Comparison of ENCODE assay signal across 13 cellular contexts in genomic region chr11:65851811-65852507, GRCh38. TPM values are rescaled to one million over a fixed set of nuclear protein-coding genes. Genes with fewer than 3 reads are reported as not detected.
A peak's percentile ranks its signal among the peaks of the same experiment; 100 is the strongest.
DNase-seq lines count a peak whose midpoint lies in the region; ATAC-seq, FAIRE-seq and TF ChIP-seq lines count a peak whose summit lies in the region.
"Had no signal": no experiment of that assay in that cellular context is flagged by ENCODE, and none has a peak within 500 bp of the region (broad histone marks: within the 10 kb centered on the region; RNA-seq: fewer than 3 reads in every experiment).

No MANE protein-coding gene starts in this region.

- peaks cover 36% of the 10 kb centered on the region for H3K36me3 ChIP-seq in HUES48 (ENCODE audit: control insufficient read depth, insufficient read depth, low read length)
- peaks cover 37% of the 10 kb centered on the region for H3K36me3 ChIP-seq in astrocyte (ENCODE audit: insufficient read depth, low read length)
- peaks cover 58% of the 10 kb centered on the region for H3K36me3 ChIP-seq in osteoblast (ENCODE audit: insufficient read depth, low read length)

- H4K20me1 ChIP-seq in astrocyte (ENCODE audit: insufficient read depth, low read length) (peaks cover 65% of the 10 kb centered on the region), osteoblast (ENCODE audit: insufficient read depth, low read length) (peaks cover 46% of the 10 kb centered on the region)

- no peaks in the 10 kb centered on the region for H3K27me3 ChIP-seq in HUES48 (ENCODE audit: control insufficient read depth, insufficient read depth, low read length)
- H3K27me3 ChIP-seq in astrocyte (ENCODE audit: insufficient read depth, low read length), result no peaks in the 10 kb centered on the region
- H3K27me3 ChIP-seq in osteoblast (ENCODE audit: insufficient read depth, low read length), result no peaks in the 10 kb centered on the region

- H2AFZ ChIP-seq in astrocyte (ENCODE audit: low read depth, low read length) (no peak overlapping the region), osteoblast (ENCODE audit: low read length) (no peak overlapping the region)

- H3K4me3 ChIP-seq in HUES48 (ENCODE audit: low read depth, low read length) (no peak overlapping the region), astrocyte (ENCODE audit: insufficient read depth, low read depth, low read length) (no peak overlapping the region), osteoblast (ENCODE audit: insufficient read depth, low read length) (no peak overlapping the region)

- H3K79me2 ChIP-seq in astrocyte (ENCODE audit: insufficient read depth, low read length) (peaks cover 40% of the 10 kb centered on the region), osteoblast (ENCODE audit: insufficient read depth, low read length) (peaks cover 41% of the 10 kb centered on the region)

- no peak for ATAC-seq in GM18498 (IDR thresholded peaks at IDR 0.05; ENCODE audit: unreplicated experiment)

- no peaks in the 10 kb centered on the region for H3K27me3 Mint-ChIP-seq in T-helper 2 cell treated with Interferon-gamma antibody and Interleukin-4, amounts not matched to agents 5 μg/mL and 100 μg/mL, for 36 hours (ENCODE audit: low read depth)
- H3K27me3 Mint-ChIP-seq in astrocyte (ENCODE audit: low read depth, unreplicated experiment), result peaks cover 4% of the 10 kb centered on the region

- peaks cover 28% of the 10 kb centered on the region for H3K4me1 Mint-ChIP-seq in T-helper 2 cell treated with Interferon-gamma antibody and Interleukin-4, amounts not matched to agents 5 μg/mL and 100 μg/mL, for 36 hours (ENCODE audit: low read depth)
- peaks cover 44% of the 10 kb centered on the region for H3K4me1 Mint-ChIP-seq in astrocyte (ENCODE audit: low read depth, unreplicated experiment)

- no peak for DNase-seq in T-helper 2 cell treated with Interferon-gamma antibody and Interleukin-4, amounts not matched to agents 5 μg/mL and 100 μg/mL, for 36 hours (ENCODE audit: low spot score)
- DNase-seq in T-helper 2 cell, result no peak
- DNase-seq in astrocyte (ENCODE audit: low read depth), result no peak
- peak; percentile 50 for DNase-seq in osteoblast (ENCODE audit: insufficient read length, low spot score, missing footprints)
- no peak for DNase-seq in T-helper 1 cell
- no peak for DNase-seq in stimulated activated naive CD4-positive, alpha-beta T cell treated with Interleukin-2 at 50 U/mL for 16 hours (lab: John Stamatoyannopoulos, UW)
- DNase-seq: midbrain; NCI-H1694 treated with DMSO at 0.1 percent for 48 hours; stimulated activated CD4-positive, alpha-beta T cell treated with anti-CD3 and anti-CD28 coated beads, Interleukin-4, amount 100 ng/mL, for 4 hours; substantia nigra had no signal

- peaks cover 8% of the 10 kb centered on the region for H3K9me3 Mint-ChIP-seq in T-helper 2 cell treated with Interferon-gamma antibody and Interleukin-4, amounts not matched to agents 5 μg/mL and 100 μg/mL, for 36 hours
- no peaks in the 10 kb centered on the region for H3K9me3 Mint-ChIP-seq in astrocyte (ENCODE audit: unreplicated experiment)

- H3K4me1 ChIP-seq in HUES48 (ENCODE audit: control insufficient read depth, insufficient read depth, low read length), result peaks cover 6% of the 10 kb centered on the region
- peaks cover 13% of the 10 kb centered on the region for H3K4me1 ChIP-seq in astrocyte (ENCODE audit: insufficient read depth, low read length)
- peaks cover 14% of the 10 kb centered on the region for H3K4me1 ChIP-seq in osteoblast (ENCODE audit: insufficient read depth, low read length)

- H3K27ac Mint-ChIP-seq in T-helper 2 cell treated with Interferon-gamma antibody and Interleukin-4, amounts not matched to agents 5 μg/mL and 100 μg/mL, for 36 hours, result peak overlapping the region; percentile 55
- peak overlapping the region; percentile 88 for H3K27ac Mint-ChIP-seq in astrocyte (ENCODE audit: unreplicated experiment)
- H3K27ac Mint-ChIP-seq: T-helper 1 cell treated with Interleukin-12 subunit alpha and Interleukin-12 subunit beta and Interleukin-4 antibody, amounts not matched to agents 30 μg/mL and 1 μg/mL, for 36 hours had no signal

- peaks cover 65% of the 10 kb centered on the region for H3K36me3 Mint-ChIP-seq in T-helper 2 cell treated with Interferon-gamma antibody and Interleukin-4, amounts not matched to agents 5 μg/mL and 100 μg/mL, for 36 hours (ENCODE audit: low read depth)
- peaks cover 43% of the 10 kb centered on the region for H3K36me3 Mint-ChIP-seq in astrocyte (ENCODE audit: low read depth, unreplicated experiment)

- TF ChIP-seq CTCF in astrocyte (IDR thresholded peaks at IDR 0.05; ENCODE audit: insufficient read depth, low read depth, low read length) (no peak), osteoblast (IDR thresholded peaks at IDR 0.05; ENCODE audit: extremely low read depth, low read depth, low read length) (no peak)

- H3K4me3 Mint-ChIP-seq in T-helper 2 cell treated with Interferon-gamma antibody and Interleukin-4, amounts not matched to agents 5 μg/mL and 100 μg/mL, for 36 hours, result no peak overlapping the region
- H3K4me3 Mint-ChIP-seq in astrocyte (ENCODE audit: unreplicated experiment), result peak overlapping the region; percentile 57
- H3K4me3 Mint-ChIP-seq: T-helper 1 cell treated with Interleukin-12 subunit alpha and Interleukin-12 subunit beta and Interleukin-4 antibody, amounts not matched to agents 30 μg/mL and 1 μg/mL, for 36 hours had no signal

- H3K4me2 ChIP-seq in astrocyte (ENCODE audit: low read length) (no peak overlapping the region), osteoblast (ENCODE audit: insufficient read depth, low read length) (no peak overlapping the region)

- peak overlapping the region; percentile 52 for H3K27ac ChIP-seq in HUES48 (ENCODE audit: low read depth, low read length)
- no peak overlapping the region for H3K27ac ChIP-seq in astrocyte (ENCODE audit: low read depth, low read length)
- no peak overlapping the region for H3K27ac ChIP-seq in osteoblast (ENCODE audit: low read depth, low read length)

- no peak overlapping the region for H3K9ac ChIP-seq in HUES48 (ENCODE audit: low read depth, low read length)
- no peak overlapping the region for H3K9ac ChIP-seq in astrocyte (ENCODE audit: low read length)

- FAIRE-seq in astrocyte (lab: Jason Lieb, UNC), result no peak

- H3K9me3 ChIP-seq in HUES48 (ENCODE audit: control insufficient read depth, insufficient read depth, low read length) (0 out of 2 replicates have a peak, but pooled peaks cover 2% of the 10 kb centered on the region), astrocyte (ENCODE audit: insufficient read depth, low read depth, low read length) (no peaks in the 10 kb centered on the region), osteoblast (ENCODE audit: low read depth, low read length) (no peaks in the 10 kb centered on the region)

RNA-seq across cellular contexts. Expression of gene CFL1, which starts 6.0 kb away (rescaled TPM):
- total RNA-seq in astrocyte (1,793 and 1,931 TPM in 2 replicates), osteoblast (607 and 704 TPM in 2 replicates)

RNA-seq across cellular contexts. Expression of gene MUS81, which starts 8.3 kb away (rescaled TPM):
- 59.9 and 64.3 TPM in 2 replicates for total RNA-seq in astrocyte
- 50.1 and 53.6 TPM in 2 replicates for total RNA-seq in osteoblast

RNA-seq across cellular contexts. Expression of gene SNX32, which starts 18.2 kb away (rescaled TPM):
- total RNA-seq in astrocyte, result 1.2 and 1.5 TPM in 2 replicates
- 1.1 and 1.5 TPM in 2 replicates for total RNA-seq in osteoblast

RNA-seq across cellular contexts. Expression of gene EFEMP2, which starts 20.6 kb away (rescaled TPM):
- total RNA-seq in astrocyte (97.3 and 119 TPM in 2 replicates), osteoblast (81.6 and 94.8 TPM in 2 replicates)

RNA-seq across cellular contexts. Expression of gene CTSW, which starts 27.7 kb away (rescaled TPM):
- total RNA-seq in astrocyte (not detected in 2 replicates), osteoblast (not detected in 2 replicates)
